9 cellular contexts compared by ENCODE assay signal in the genomic region with DNA sequence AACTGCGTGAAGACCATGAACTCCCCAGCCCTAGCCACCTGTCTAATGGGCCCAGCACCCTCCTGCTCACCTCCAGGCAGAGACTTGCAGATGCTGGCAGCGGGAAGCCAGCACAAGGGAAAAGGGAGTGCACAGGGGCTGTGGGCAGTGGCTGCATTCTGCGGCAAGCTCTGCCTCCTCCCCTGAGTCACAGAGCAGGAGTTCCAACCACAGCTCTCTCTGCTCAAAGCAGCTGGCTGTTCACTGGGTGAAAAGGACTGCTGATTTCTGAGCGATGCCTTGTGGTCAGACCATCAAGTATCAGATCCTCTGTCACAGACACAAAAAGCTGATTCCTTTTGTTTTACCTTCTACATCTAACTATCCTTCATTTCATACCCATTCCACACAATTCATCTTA. TPM values are rescaled to one million over a fixed set of nuclear protein-coding genes. Genes with fewer than 3 reads are reported as not detected.
DNase-seq lines count a peak whose midpoint lies in the region; ATAC-seq and TF ChIP-seq lines count a peak whose summit lies in the region.
"Had no signal": no experiment of that assay in that cellular context is flagged by ENCODE, and none has a peak within 500 bp of the region (broad histone marks: within the 10 kb centered on the region; RNA-seq: fewer than 3 reads in every experiment).

No MANE protein-coding gene starts in this region.

- H3K27me3 Mint-ChIP-seq in activated naive CD4-positive, alpha-beta T cell treated with anti-CD3 and anti-CD28 coated beads, Interleukin-2, amount 10 ng/mL, durations not matched to agents 7 days and 5 days = peaks cover 80% of the 10 kb centered on the region
- peaks cover 40% of the 10 kb centered on the region for H3K27me3 Mint-ChIP-seq in activated naive CD4-positive, alpha-beta T cell treated with anti-CD3 and anti-CD28 coated beads for 36 hours (ENCODE audit: low read depth)
- H3K27me3 Mint-ChIP-seq in endothelial cell (ENCODE audit: unreplicated experiment) = peaks cover 25% of the 10 kb centered on the region

- no peaks in the 10 kb centered on the region for H3K36me3 Mint-ChIP-seq in activated naive CD4-positive, alpha-beta T cell treated with anti-CD3 and anti-CD28 coated beads, Interleukin-2, amount 10 ng/mL, durations not matched to agents 7 days and 5 days
- peaks cover 4% of the 10 kb centered on the region for H3K36me3 Mint-ChIP-seq in activated naive CD4-positive, alpha-beta T cell treated with anti-CD3 and anti-CD28 coated beads for 36 hours (ENCODE audit: low read depth)
- H3K36me3 Mint-ChIP-seq in endothelial cell (ENCODE audit: low read depth, unreplicated experiment) = peaks cover 4% of the 10 kb centered on the region

- intact Hi-C loops in activated naive CD4-positive, alpha-beta T cell treated with anti-CD3 and anti-CD28 coated beads for 36 hours (cut with micrococcal nuclease) = no loop called here
- intact Hi-C loops in posterior vena cava (cut with DNase I) = loop anchor here (5.0 to 10.0 kb wide), 3 partner anchors 266 to 639 kb away; no protein-coding TSS in a partner anchor

- no peak for TF ChIP-seq CTCF in endothelial cell (IDR thresholded peaks at IDR 0.05; ENCODE audit: unreplicated experiment)

- no peak overlapping the region for H3K4me3 Mint-ChIP-seq in activated naive CD4-positive, alpha-beta T cell treated with anti-CD3 and anti-CD28 coated beads, Interleukin-2, amount 10 ng/mL, durations not matched to agents 7 days and 5 days
- H3K4me3 Mint-ChIP-seq in activated naive CD4-positive, alpha-beta T cell treated with anti-CD3 and anti-CD28 coated beads for 36 hours = no peak overlapping the region
- H3K4me3 Mint-ChIP-seq in endothelial cell (ENCODE audit: unreplicated experiment) = no peak overlapping the region

- H3K27ac Mint-ChIP-seq in activated naive CD4-positive, alpha-beta T cell treated with anti-CD3 and anti-CD28 coated beads, Interleukin-2, amount 10 ng/mL, durations not matched to agents 7 days and 5 days = no peak overlapping the region
- no peak overlapping the region for H3K27ac Mint-ChIP-seq in activated naive CD4-positive, alpha-beta T cell treated with anti-CD3 and anti-CD28 coated beads for 36 hours
- no peak overlapping the region for H3K27ac Mint-ChIP-seq in endothelial cell (ENCODE audit: unreplicated experiment)

- peak; percentile 91 for ATAC-seq in HG02938 (IDR thresholded peaks at IDR 0.05; ENCODE audit: unreplicated experiment)
- ATAC-seq in stimulated activated naive CD8-positive, alpha-beta T cell treated with anti-CD3 and anti-CD28 coated beads, Interleukin-15, Interleukin-2, amounts not matched to agents 100 U/mL and 50 U/mL, for 24 hours = peak; percentile 74

- H3K9me3 Mint-ChIP-seq in activated naive CD4-positive, alpha-beta T cell treated with anti-CD3 and anti-CD28 coated beads, Interleukin-2, amount 10 ng/mL, durations not matched to agents 7 days and 5 days = no peaks in the 10 kb centered on the region
- H3K9me3 Mint-ChIP-seq in activated naive CD4-positive, alpha-beta T cell treated with anti-CD3 and anti-CD28 coated beads for 36 hours = no peaks in the 10 kb centered on the region
- no peaks in the 10 kb centered on the region for H3K9me3 Mint-ChIP-seq in endothelial cell (ENCODE audit: unreplicated experiment)

- peak; percentile 22 for DNase-seq in activated naive CD4-positive, alpha-beta T cell treated with anti-CD3 and anti-CD28 coated beads, Interleukin-2, amount 10 ng/mL, durations not matched to agents 7 days and 5 days
- DNase-seq in activated naive CD4-positive, alpha-beta T cell treated with anti-CD3 and anti-CD28 coated beads for 36 hours = no peak
- peak; percentile 83 for DNase-seq in RPMI7951 (ENCODE audit: low read depth)
- DNase-seq in stimulated activated naive CD8-positive, alpha-beta T cell treated with anti-CD3 and anti-CD28 coated beads, Interleukin-15, Interleukin-2, amounts not matched to agents 100 U/mL and 50 U/mL, for 24 hours = no peak
- DNase-seq in endothelial cell (ENCODE audit: low spot score) = no peak
- DNase-seq in posterior vena cava (ENCODE audit: low spot score) = no peak
- no peak for DNase-seq in H7

- peaks cover 17% of the 10 kb centered on the region for H3K4me1 Mint-ChIP-seq in activated naive CD4-positive, alpha-beta T cell treated with anti-CD3 and anti-CD28 coated beads, Interleukin-2, amount 10 ng/mL, durations not matched to agents 7 days and 5 days
- H3K4me1 Mint-ChIP-seq in activated naive CD4-positive, alpha-beta T cell treated with anti-CD3 and anti-CD28 coated beads for 36 hours (ENCODE audit: low read depth) = peaks cover 18% of the 10 kb centered on the region
- peaks cover 19% of the 10 kb centered on the region for H3K4me1 Mint-ChIP-seq in endothelial cell (ENCODE audit: unreplicated experiment)

- peaks cover 39% of the 10 kb centered on the region for H3K27me3 ChIP-seq in H7 (ENCODE audit: control insufficient read depth, insufficient read depth, low read length)

- H3K4me3 ChIP-seq in H7 (ENCODE audit: insufficient read depth, low read depth, low read length) = no peak overlapping the region

- H3K36me3 ChIP-seq in H7 (replicated peaks; ENCODE audit: control insufficient read depth, insufficient read depth, low read length) = no peaks in the 10 kb centered on the region

- CTCF ChIA-PET in activated naive CD4-positive, alpha-beta T cell treated with anti-CD3 and anti-CD28 coated beads, Interleukin-2, amount 10 ng/mL, durations not matched to agents 7 days and 5 days (lab: Charles Lee) = interaction anchor here (0.6 to 11.2 kb wide), 10 partner anchors 11 to 666 kb away, joined by 3 to 212 read pairs (median 5); partner anchors contain the start of gene NKX2-2
- CTCF ChIA-PET in activated naive CD4-positive, alpha-beta T cell treated with anti-CD3 and anti-CD28 coated beads for 36 hours (lab: Charles Lee) = interaction anchor here (0.7 to 9.0 kb wide), 11 partner anchors 60 to 666 kb away, joined by 3 to 83 read pairs (median 4); no protein-coding TSS in a partner anchor

RNA-seq across cellular contexts. Expression of gene NKX2-2, which starts 10.5 kb away (rescaled TPM):
- not detected for total RNA-seq in activated naive CD4-positive, alpha-beta T cell treated with anti-CD3 and anti-CD28 coated beads for 36 hours
- total RNA-seq in RPMI7951 (2014; rRNA removed; shearing (Covaris generic)) = 0.20 TPM in 1 of 2 replicates, not detected in the other
- 0.82 TPM for total RNA-seq in endothelial cell (ENCODE audit: unreplicated experiment)
- total RNA-seq in posterior vena cava = under 1 TPM; 0.23 to 0.33 TPM
- total RNA-seq in H7 (2014; rRNA removed; shearing (Covaris generic)) = 0.45 TPM in 1 of 2 replicates, not detected in the other
- total RNA-seq: pulmonary artery endothelial cell had no signal

Comparison
In these comparisons a context has a peak if more than half of its experiments do, and no peak if none do; other contexts are left out.
1. DNase-seq: peak in activated naive CD4-positive, alpha-beta T cell treated with anti-CD3 and anti-CD28 coated beads, Interleukin-2, amount 10 ng/mL, durations not matched to agents 7 days and 5 days (single experiment) and RPMI7951 (single experiment); none in activated naive CD4-positive, alpha-beta T cell treated with anti-CD3 and anti-CD28 coated beads for 36 hours (single experiment), stimulated activated naive CD8-positive, alpha-beta T cell treated with anti-CD3 and anti-CD28 coated beads, Interleukin-15, Interleukin-2, amounts not matched to agents 100 U/mL and 50 U/mL, for 24 hours (single experiment), endothelial cell (single experiment), posterior vena cava (single experiment) and H7 (single experiment).